9 cellular contexts compared by ENCODE assay signal in genomic region chr1:92482404-92482664, GRCh38. TPM values are rescaled to one million over a fixed set of nuclear protein-coding genes. Genes with fewer than 3 reads are reported as not detected.
DNase-seq lines count a peak whose midpoint lies in the region; ATAC-seq and TF ChIP-seq lines count a peak whose summit lies in the region.
"Had no signal": no experiment of that assay in that cellular context is flagged by ENCODE, and none has a peak within 500 bp of the region (broad histone marks: within the 10 kb centered on the region; RNA-seq: fewer than 3 reads in every experiment).

No MANE protein-coding gene starts in this region.

- H3K9me3 Mint-ChIP-seq in activated naive CD4-positive, alpha-beta T cell treated with anti-CD3 and anti-CD28 coated beads, Interleukin-2, amount 50 U/mL, for 24 hours = no peaks in the 10 kb centered on the region
- no peaks in the 10 kb centered on the region for H3K9me3 Mint-ChIP-seq in mesothelial cell of epicardium

- H3K36me3 ChIP-seq in mammary epithelial cell (ENCODE audit: insufficient read depth, low read length) (no peaks in the 10 kb centered on the region), transverse colon (no peaks in the 10 kb centered on the region)

- H3K4me1 ChIP-seq in mammary epithelial cell (ENCODE audit: insufficient read depth, low read length) = peaks cover 58% of the 10 kb centered on the region
- H3K4me1 ChIP-seq in transverse colon = peaks cover 12 to 72% (median 67%) of the 10 kb centered on the region in 4 donors

- no peak overlapping the region for H3K9ac ChIP-seq in mammary epithelial cell (ENCODE audit: insufficient read depth, low read length)

- dilution Hi-C loops in mammary epithelial cell (cut with HindIII; ENCODE audit: low sequenced_read_pairs) = no loop called here

- no peak for TF ChIP-seq EP300 in transverse colon (IDR thresholded peaks at IDR 0.05; ENCODE audit: low read depth)

- no TSS peak for BruUV-seq in mammary epithelial cell (replicated peaks; lab: Mats Ljungman, UMichigan)

- TF ChIP-seq CTCF in mammary epithelial cell (conservative IDR thresholded peaks at IDR 0.05 in 1 of 2, IDR thresholded peaks at IDR 0.05 in 1 of 2; ENCODE audit: extremely low read depth in 1 of 2, insufficient read depth in 1 of 2, low read depth in 1 of 2, low read length in 2 of 2) = no peak
- no peak for TF ChIP-seq CTCF in mesothelial cell of epicardium (IDR thresholded peaks at IDR 0.05; ENCODE audit: unreplicated experiment)
- TF ChIP-seq CTCF in transverse colon (IDR thresholded peaks at IDR 0.05) = no peak

- no peak overlapping the region for H3K27ac ChIP-seq in mammary epithelial cell (ENCODE audit: insufficient read depth, low read depth, low read length)
- peak overlapping the region; percentile 71 to 82 (median 74) for H3K27ac ChIP-seq in transverse colon

- no peaks in the 10 kb centered on the region for H3K79me2 ChIP-seq in mammary epithelial cell (ENCODE audit: insufficient read depth, low read length)

- DNase-seq in activated naive CD4-positive, alpha-beta T cell (lab: John Stamatoyannopoulos, UW) = no peak
- no peak for DNase-seq in mammary epithelial cell
- no peak for DNase-seq in mesothelial cell of epicardium (ENCODE audit: low spot score in 2 of 2, unreplicated experiment in 2 of 2)
- DNase-seq in transverse colon = no peak
- no peak for DNase-seq in HK-2 (ENCODE audit: unreplicated experiment)
- DNase-seq in NCI-H1417 (lab: John Stamatoyannopoulos, UW) = no peak

- H3K27me3 Mint-ChIP-seq in activated naive CD4-positive, alpha-beta T cell treated with anti-CD3 and anti-CD28 coated beads, Interleukin-2, amount 50 U/mL, for 24 hours = no peaks in the 10 kb centered on the region
- peaks cover 94% of the 10 kb centered on the region for H3K27me3 Mint-ChIP-seq in mesothelial cell of epicardium (ENCODE audit: low read depth)

- H4K20me1 ChIP-seq in mammary epithelial cell (ENCODE audit: insufficient read depth, low read length) = peaks cover 6% of the 10 kb centered on the region

- no peak for TF ChIP-seq POLR2A in transverse colon (IDR thresholded peaks at IDR 0.05)

- H3K4me1 Mint-ChIP-seq in activated naive CD4-positive, alpha-beta T cell treated with anti-CD3 and anti-CD28 coated beads, Interleukin-2, amount 50 U/mL, for 24 hours = peaks cover 44% of the 10 kb centered on the region
- peaks cover 47% of the 10 kb centered on the region for H3K4me1 Mint-ChIP-seq in mesothelial cell of epicardium

- in situ Hi-C loops in mammary epithelial cell (cut with MboI; ENCODE audit: low sequenced_read_pairs in 2 of 2) = no loop called here
- in situ Hi-C loops in transverse colon (cut with MboI; ENCODE audit: low pct_ligation_motif_present in 1 of 4, low pct_unique_long_range_greater_than_20kb in 1 of 4, low sequenced_read_pairs in 3 of 4) = no loop called here

- H3K4me3 ChIP-seq in mammary epithelial cell (replicated peaks in 1 of 3; ENCODE audit: insufficient read depth in 1 of 3, low read depth in 2 of 3, low read length in 3 of 3) (peak overlapping the region in 2 of 3 experiments; percentile 17 to 27), transverse colon (peak overlapping the region; percentile 0 to 64 (median 44))

- H3K27me3 ChIP-seq in mammary epithelial cell (ENCODE audit: insufficient read depth, low read length) (peaks cover 67% of the 10 kb centered on the region), transverse colon (peaks cover 92% of the 10 kb centered on the region)

- peak overlapping the region; percentile 79 for H3K27ac Mint-ChIP-seq in activated naive CD4-positive, alpha-beta T cell treated with anti-CD3 and anti-CD28 coated beads, Interleukin-2, amount 50 U/mL, for 24 hours
- peak overlapping the region; percentile 1 for H3K27ac Mint-ChIP-seq in mesothelial cell of epicardium

- peak overlapping the region; percentile 96 for H3K4me3 Mint-ChIP-seq in activated naive CD4-positive, alpha-beta T cell treated with anti-CD3 and anti-CD28 coated beads, Interleukin-2, amount 50 U/mL, for 24 hours
- H3K4me3 Mint-ChIP-seq in mesothelial cell of epicardium = peak overlapping the region; percentile 46

- 4% methylated on average over 7 of the region's 15 CpGs for WGBS in mammary epithelial cell (ENCODE audit: low coverage, missing lambda C conversion rate)
- 3% methylated on average over 14 of the region's 15 CpGs; no CpG with 5 or more reads in 1 of the 2 donors for WGBS in transverse colon (ENCODE audit: low coverage in 1 of 2), 2 donors

- ATAC-seq in HG03521 (IDR thresholded peaks at IDR 0.05; ENCODE audit: unreplicated experiment) = no peak
- ATAC-seq: Panc1 had no signal

- CTCF ChIA-PET in mammary epithelial cell (lab: Charles Lee; ENCODE audit: low non-redundant PET) = no interaction called here

- H3K36me3 Mint-ChIP-seq in activated naive CD4-positive, alpha-beta T cell treated with anti-CD3 and anti-CD28 coated beads, Interleukin-2, amount 50 U/mL, for 24 hours = peaks cover 35% of the 10 kb centered on the region
- H3K36me3 Mint-ChIP-seq in mesothelial cell of epicardium = no peaks in the 10 kb centered on the region

- peak overlapping the region; percentile 55 for H2AFZ ChIP-seq in mammary epithelial cell (ENCODE audit: low read depth, low read length)

- peaks cover 4% of the 10 kb centered on the region for H3K9me3 ChIP-seq in mammary epithelial cell (replicated peaks; ENCODE audit: insufficient read depth, low read length)
- no peaks in the 10 kb centered on the region for H3K9me3 ChIP-seq in transverse colon

- H3K4me2 ChIP-seq in mammary epithelial cell (ENCODE audit: insufficient read depth, low read depth, low read length) = peak overlapping the region; percentile 77

- intact Hi-C loops in mammary epithelial cell (cut with micrococcal nuclease) = loop anchor here (10.0 kb wide), 1 partner anchor 168 kb away; no protein-coding TSS in a partner anchor
- intact Hi-C loops in transverse colon (cut with DNase I; ENCODE audit: low total_unique reads) = no loop called here

RNA-seq across cellular contexts. Expression of gene GFI1, which starts 4.4 kb away (rescaled TPM):
- total RNA-seq in mammary epithelial cell (under 1 TPM; under 0.01 to 0.54 TPM), mesothelial cell of epicardium (0.34 to 0.58 TPM (median 0.41 TPM) in 3 replicates), transverse colon (10 to 100 TPM in 1 of 4 donors, 1 to 10 TPM in 3; 4.5 to 15.7 (median 9.2) TPM)
- polyA plus RNA-seq in mammary epithelial cell = 0.43 TPM
- polyA minus RNA-seq in mammary epithelial cell = 0.62 TPM
